ENCODE assay signal across 8 cellular contexts in genomic region chr22:46006379-46007002, GRCh38. TPM values are rescaled to one million over a fixed set of nuclear protein-coding genes. Genes with fewer than 3 reads are reported as not detected.
A peak's percentile ranks its signal among the peaks of the same experiment; 100 is the strongest.
DNase-seq lines count a peak whose midpoint lies in the region; ATAC-seq, FAIRE-seq and TF ChIP-seq lines count a peak whose summit lies in the region.

No MANE protein-coding gene starts in this region.

- peak overlapping the region; percentile 73 for H2BK15ac ChIP-seq in mesenchymal stem cell (ENCODE audit: low read depth, poor library complexity, severe bottlenecking)

- peak overlapping the region; percentile 62 to 88 for H3K4ac ChIP-seq in mesenchymal stem cell (ENCODE audit: low read depth in 1 of 2, low read length in 2 of 2)

- WGBS in mesenchymal stem cell: 54% methylated on average over 26 of the region's 26 CpGs

- ATAC-seq in activated CD8-positive, alpha-beta memory T cell treated with anti-CD3 and anti-CD28 coated beads, Interleukin-2, amount 10 ng/mL, durations not matched to agents 7 days and 5 days: peak; percentile 87
- peak; percentile 88 for ATAC-seq in effector memory CD8-positive, alpha-beta T cell (replicated peaks)
- ATAC-seq in HG03095 (IDR thresholded peaks at IDR 0.05; ENCODE audit: unreplicated experiment): no peak

- H3K4me3 ChIP-seq in AG10803 (ENCODE audit: low read length): peak overlapping the region; percentile 44
- H3K4me3 ChIP-seq in mesenchymal stem cell (ENCODE audit: insufficient read depth in 1 of 2, low read depth in 1 of 2, low read length in 2 of 2): peak overlapping the region in 1 of 2 experiments; percentile 73

- H2BK5ac ChIP-seq in mesenchymal stem cell (ENCODE audit: low read depth, low read length, poor library complexity, severe bottlenecking): peak overlapping the region; percentile 94

- peaks cover 0 to 3% of the 10 kb centered on the region in 2 experiments for H3K36me3 ChIP-seq in mesenchymal stem cell (ENCODE audit: control insufficient read depth in 1 of 2, insufficient read depth in 2 of 2, low read depth in 1 of 2, low read length in 2 of 2)

- H3K9me3 Mint-ChIP-seq in activated CD8-positive, alpha-beta memory T cell treated with anti-CD3 and anti-CD28 coated beads, Interleukin-2, amount 10 ng/mL, durations not matched to agents 7 days and 5 days (ENCODE audit: low read depth): no peaks in the 10 kb centered on the region
- no peaks in the 10 kb centered on the region for H3K9me3 Mint-ChIP-seq in effector memory CD8-positive, alpha-beta T cell

- no peak for TF ChIP-seq POLR2A in H54 (IDR thresholded peaks at IDR 0.05; ENCODE audit: low read depth, low read length)

- peak; percentile 82 for TF ChIP-seq CTCF in AG10803 (conservative IDR thresholded peaks at IDR 0.05; ENCODE audit: low read length)

- peak overlapping the region; percentile 65 to 97 for H3K18ac ChIP-seq in mesenchymal stem cell (ENCODE audit: low read depth in 1 of 2, low read length in 2 of 2)

- H2BK120ac ChIP-seq in mesenchymal stem cell (ENCODE audit: low read depth, low read length): peak overlapping the region; percentile 78

- FAIRE-seq in H54 (lab: Jason Lieb, UNC): no peak

- peak overlapping the region; percentile 97 for H4K91ac ChIP-seq in mesenchymal stem cell (ENCODE audit: low read length)

- peak overlapping the region in 1 of 2 experiments; percentile 84 for H3K23ac ChIP-seq in mesenchymal stem cell (ENCODE audit: low read length in 2 of 2)

- peaks cover 17% of the 10 kb centered on the region for H3K4me1 Mint-ChIP-seq in activated CD8-positive, alpha-beta memory T cell treated with anti-CD3 and anti-CD28 coated beads, Interleukin-2, amount 10 ng/mL, durations not matched to agents 7 days and 5 days
- H3K4me1 Mint-ChIP-seq in effector memory CD8-positive, alpha-beta T cell (ENCODE audit: low read depth in 2 of 2): peaks cover 12 to 16% of the 10 kb centered on the region in 2 donors

- peaks cover 76% of the 10 kb centered on the region for H3K4me1 ChIP-seq in mesenchymal stem cell (ENCODE audit: control insufficient read depth, insufficient read depth, low read depth, low read length)

- peak overlapping the region; percentile 99 for H3K27ac ChIP-seq in mesenchymal stem cell (ENCODE audit: low read length, poor library complexity, severe bottlenecking)

- peak overlapping the region; percentile 85 to 97 for H2BK12ac ChIP-seq in mesenchymal stem cell (ENCODE audit: low read length in 2 of 2)

- peak overlapping the region; percentile 72 for H2AFZ ChIP-seq in mesenchymal stem cell (ENCODE audit: low read depth, low read length)

- H3K9ac ChIP-seq in mesenchymal stem cell (ENCODE audit: low read length): peak overlapping the region; percentile 92

- no peaks in the 10 kb centered on the region for H3K27me3 ChIP-seq in mesenchymal stem cell (ENCODE audit: control insufficient read depth in 1 of 2, insufficient read depth in 1 of 2, low read length in 2 of 2)

- peak overlapping the region; percentile 97 for H4K8ac ChIP-seq in mesenchymal stem cell (ENCODE audit: low read length)

- no peak overlapping the region for H3K4me3 Mint-ChIP-seq in activated CD8-positive, alpha-beta memory T cell treated with anti-CD3 and anti-CD28 coated beads, Interleukin-2, amount 10 ng/mL, durations not matched to agents 7 days and 5 days
- H3K4me3 Mint-ChIP-seq in effector memory CD8-positive, alpha-beta T cell: peak overlapping the region in 1 of 2 donors; percentile 62

- peak overlapping the region; percentile 33 for H3K4me2 ChIP-seq in mesenchymal stem cell (ENCODE audit: low read length, poor library complexity, severe bottlenecking)

- H3K36me3 Mint-ChIP-seq in activated CD8-positive, alpha-beta memory T cell treated with anti-CD3 and anti-CD28 coated beads, Interleukin-2, amount 10 ng/mL, durations not matched to agents 7 days and 5 days: no peaks in the 10 kb centered on the region
- H3K36me3 Mint-ChIP-seq in effector memory CD8-positive, alpha-beta T cell (ENCODE audit: insufficient read depth): peaks cover 7% of the 10 kb centered on the region

- H3K27me3 Mint-ChIP-seq in activated CD8-positive, alpha-beta memory T cell treated with anti-CD3 and anti-CD28 coated beads, Interleukin-2, amount 10 ng/mL, durations not matched to agents 7 days and 5 days: no peaks in the 10 kb centered on the region
- peaks cover 0 to 4% of the 10 kb centered on the region in 2 donors for H3K27me3 Mint-ChIP-seq in effector memory CD8-positive, alpha-beta T cell

- peak overlapping the region; percentile 90 for H2AK5ac ChIP-seq in mesenchymal stem cell (ENCODE audit: low read length, severe bottlenecking)

- CTCF ChIA-PET in activated CD8-positive, alpha-beta memory T cell treated with anti-CD3 and anti-CD28 coated beads, Interleukin-2, amount 10 ng/mL, durations not matched to agents 7 days and 5 days (lab: Charles Lee): interaction anchor here (0.6 to 5.2 kb wide), 68 partner anchors 10 to 756 kb away, joined by 3 to 223 read pairs (median 4); partner anchors contain the start of genes GTSE1, PKDREJ and TBC1D22A

- no peak overlapping the region for H3K27ac Mint-ChIP-seq in activated CD8-positive, alpha-beta memory T cell treated with anti-CD3 and anti-CD28 coated beads, Interleukin-2, amount 10 ng/mL, durations not matched to agents 7 days and 5 days
- H3K27ac Mint-ChIP-seq in effector memory CD8-positive, alpha-beta T cell: peak overlapping the region in 1 of 2 donors; percentile 23

- peak; percentile 94 for DNase-seq in AG10803 (ENCODE audit: low read depth)
- DNase-seq in H54 (ENCODE audit: insufficient read length, low spot score): peak; percentile 56
- peak; percentile 82 for DNase-seq in NOMO-1 treated with DMSO at 0.1 percent for 48 hours (lab: John Stamatoyannopoulos, UW; ENCODE audit: unreplicated experiment)
- DNase-seq in activated CD8-positive, alpha-beta memory T cell treated with anti-CD3 and anti-CD28 coated beads, Interleukin-2, amount 10 ng/mL, durations not matched to agents 7 days and 5 days: peak; percentile 91
- DNase-seq in effector memory CD8-positive, alpha-beta T cell: peak; percentile 85 to 88 (median 86)
- peak; percentile 86 for DNase-seq in mesenchymal stem cell
- DNase-seq in stimulated activated CD8-positive, alpha-beta memory T cell treated with anti-CD3 and anti-CD28 coated beads, Interleukin-12 subunit alpha, Interleukin-12 subunit beta, amount 100 ng/mL, for 1 hour (ENCODE audit: low read depth): peak; percentile 82

- no peaks in the 10 kb centered on the region for H3K79me1 ChIP-seq in mesenchymal stem cell (replicated peaks; ENCODE audit: low read length, poor library complexity, severe bottlenecking)

- H3K9me3 ChIP-seq in mesenchymal stem cell (ENCODE audit: control insufficient read depth, low read length): peaks cover 9% of the 10 kb centered on the region

- peak overlapping the region in 1 of 2 experiments; percentile 93 for H3K14ac ChIP-seq in mesenchymal stem cell (ENCODE audit: low read length in 2 of 2)

RNA-seq across cellular contexts. Expression of gene WNT7B, which starts 29.5 kb away (rescaled TPM):
- total RNA-seq in activated CD8-positive, alpha-beta memory T cell treated with anti-CD3 and anti-CD28 coated beads, Interleukin-2, amount 10 ng/mL, durations not matched to agents 7 days and 5 days: not detected
- polyA plus RNA-seq in mesenchymal stem cell (2013, experiment 1 of 2): not detected
- not detected for polyA plus RNA-seq in mesenchymal stem cell (2013, experiment 2 of 2)
